Comparison of ENCODE assay signal across 20 cellular contexts in genomic region chr14:67410313-67410712, GRCh38. TPM values are rescaled to one million over a fixed set of nuclear protein-coding genes. Genes with fewer than 3 reads are reported as not detected.
DNase-seq lines count a peak whose midpoint lies in the region; ATAC-seq, FAIRE-seq and TF ChIP-seq lines count a peak whose summit lies in the region.
"Had no signal": no experiment of that assay in that cellular context is flagged by ENCODE, and none has a peak within 500 bp of the region (broad histone marks: within the 10 kb centered on the region; RNA-seq: fewer than 3 reads in every experiment).

No MANE protein-coding gene starts in this region.

- no peak for FAIRE-seq in HepG2 (lab: Jason Lieb, UNC)

- no TSS peak for BruUV-seq in HepG2 (replicated peaks; lab: Mats Ljungman, UMichigan)

- TF ChIP-seq POLR2A in HepG2 (IDR thresholded peaks at IDR 0.05; ENCODE audit: insufficient read depth in 1 of 2, low read depth in 2 of 2, low read length in 2 of 2) = no peak
- no peak for TF ChIP-seq POLR2A in stomach (IDR thresholded peaks at IDR 0.05)

- H3K4me3 Mint-ChIP-seq in WTC11 = no peak overlapping the region
- H3K4me3 Mint-ChIP-seq: activated naive CD8-positive, alpha-beta T cell treated with anti-CD3 and anti-CD28 coated beads for 36 hours; brain; stimulated activated effector memory CD8-positive, alpha-beta T cell treated with anti-CD3 and anti-CD28 coated beads, Interleukin-12 subunit alpha, Interleukin-12 subunit beta, amount 100 ng/mL, for 72 hours; T-helper 1 cell treated with Interleukin-12 subunit alpha and Interleukin-12 subunit beta and Interleukin-4 antibody, amounts not matched to agents 30 μg/mL and 1 μg/mL, for 36 hours had no signal

- TF ChIP-seq CTCF in WTC11 (IDR thresholded peaks at IDR 0.05) (no peak), HepG2 (CRISPR knock-in tag; IDR thresholded peaks at IDR 0.05) (no peak), stomach (IDR thresholded peaks at IDR 0.05) (no peak)

- peak; percentile 27 for DNase-seq in HuH-7 (ENCODE audit: low spot score)
- no peak for DNase-seq in WTC11 (ENCODE audit: low spot score)
- DNase-seq in HepG2 (ENCODE audit: low spot score) = no peak
- peak; percentile 65 for DNase-seq in stomach
- DNase-seq in activated T-cell treated with anti-CD3 and anti-CD28 coated beads, Interleukin-2, amount 50 U/mL, for 48 hours = no peak
- no peak for DNase-seq in stimulated activated CD4-positive, alpha-beta T cell treated with anti-CD3 and anti-CD28 coated beads, Interleukin-2, amount 100 ng/mL, for 48 hours
- DNase-seq in NCI-H1048 (lab: John Stamatoyannopoulos, UW) = no peak
- DNase-seq: activated CD8-positive, alpha-beta memory T cell treated with anti-CD3 and anti-CD28 coated beads for 24 hours; activated naive CD8-positive, alpha-beta T cell treated with anti-CD3 and anti-CD28 coated beads for 36 hours; COR-L47; cortex of kidney; foreskin fibroblast; Karpas-422; NCI-H2107; NCI-H526; SIG-M5; stimulated activated CD4-positive, alpha-beta T cell treated with anti-CD3 and anti-CD28 coated beads, Interleukin-15, amount 100 ng/mL, for 24 hours had no signal

- H3K79me2 ChIP-seq in HepG2 (ENCODE audit: insufficient read depth, low read length) = no peaks in the 10 kb centered on the region

- H3K4me2 ChIP-seq in HepG2 (ENCODE audit: low read depth, low read length) = peak overlapping the region; percentile 36

- no peak overlapping the region for H3K9ac ChIP-seq in HepG2 (ENCODE audit: insufficient read depth, low read depth, low read length)

- no peak overlapping the region for H2AFZ ChIP-seq in HepG2 (ENCODE audit: low read length)

- TF ChIP-seq RAD21 in HepG2 (CRISPR knock-in tag; IDR thresholded peaks at IDR 0.05) = no peak

- H4K20me1 ChIP-seq in HepG2 (ENCODE audit: insufficient read depth, low read length) = no peaks in the 10 kb centered on the region

- intact Hi-C loops in HepG2 (cut with micrococcal nuclease; ENCODE audit: unreplicated experiment) (no loop called here), stomach (cut with DNase I; ENCODE audit: low total_unique reads) (no loop called here)

- POLR2A ChIA-PET in WTC11 (lab: Charles Lee) = interaction anchor here (0.7 kb wide), 1 partner anchor 78 kb away, joined by 6 read pairs; the partner anchor contains the start of gene TMEM229B
- POLR2A ChIA-PET in HepG2 (lab: Yijun Ruan, JAX) = no interaction called here

- H3K27ac ChIP-seq in HepG2 (ENCODE audit: extremely low read length, insufficient read depth, low read length) = no peak overlapping the region
- H3K27ac ChIP-seq in stomach = no peak overlapping the region

- no peaks in the 10 kb centered on the region for H3K36me3 Mint-ChIP-seq in WTC11
- H3K36me3 Mint-ChIP-seq: activated naive CD8-positive, alpha-beta T cell treated with anti-CD3 and anti-CD28 coated beads for 36 hours; brain; stimulated activated effector memory CD8-positive, alpha-beta T cell treated with anti-CD3 and anti-CD28 coated beads, Interleukin-12 subunit alpha, Interleukin-12 subunit beta, amount 100 ng/mL, for 72 hours had no signal

- 42% methylated on average over 7 of the region's 9 CpGs for WGBS in HepG2 (ENCODE audit: low lambda C conversion rate)
- 47 to 77% (median 61%) methylated on average over 9 of the region's 9 CpGs for WGBS in stomach, 5 donors

- no peaks in the 10 kb centered on the region for H3K9me3 ChIP-seq in HepG2 (ENCODE audit: low read length)
- no peaks in the 10 kb centered on the region for H3K9me3 ChIP-seq in stomach

- CTCF ChIA-PET in WTC11 (lab: Charles Lee) = interaction anchor here (1.3 to 3.9 kb wide), 5 partner anchors 10 to 161 kb away, joined by 5 to 30 read pairs (median 10); no protein-coding TSS in a partner anchor
- CTCF ChIA-PET in HepG2 (lab: Yijun Ruan, JAX; ENCODE audit: low intra/inter-chr PET ratio, low total read pairs) = no interaction called here

- H3K9me3 Mint-ChIP-seq in WTC11 = no peaks in the 10 kb centered on the region
- H3K9me3 Mint-ChIP-seq: activated naive CD8-positive, alpha-beta T cell treated with anti-CD3 and anti-CD28 coated beads for 36 hours; brain; stimulated activated effector memory CD8-positive, alpha-beta T cell treated with anti-CD3 and anti-CD28 coated beads, Interleukin-12 subunit alpha, Interleukin-12 subunit beta, amount 100 ng/mL, for 72 hours; T-helper 1 cell treated with Interleukin-12 subunit alpha and Interleukin-12 subunit beta and Interleukin-4 antibody, amounts not matched to agents 30 μg/mL and 1 μg/mL, for 36 hours had no signal

- in situ Hi-C loops in HepG2 (cut with HindIII; ENCODE audit: extremely low pct_ligation_motif_present, low pct_unique_long_range_greater_than_20kb) = no loop called here

- H3K4me3 ChIP-seq in HepG2 (replicated peaks in 1 of 3; ENCODE audit: insufficient read depth in 1 of 3, low read depth in 2 of 3, low read length in 3 of 3) (no peak overlapping the region), stomach (no peak overlapping the region)

- H3K27me3 ChIP-seq in HepG2 (ENCODE audit: control insufficient read depth in 1 of 2, insufficient read depth in 2 of 2, low read length in 2 of 2) = no peaks in the 10 kb centered on the region
- H3K27me3 ChIP-seq in stomach = peaks cover 0 to 19% (median 10%) of the 10 kb centered on the region in 3 donors

- H3K27me3 Mint-ChIP-seq in WTC11 (ENCODE audit: low read depth) = peaks cover 41% of the 10 kb centered on the region

- H3K36me3 ChIP-seq in HepG2 (replicated peaks in 1 of 2; ENCODE audit: control insufficient read depth in 1 of 2, insufficient read depth in 2 of 2, low read length in 2 of 2) = no peaks in the 10 kb centered on the region
- H3K36me3 ChIP-seq in stomach = no peaks in the 10 kb centered on the region

- H3K27ac Mint-ChIP-seq in WTC11 = no peak overlapping the region
- H3K27ac Mint-ChIP-seq: activated naive CD8-positive, alpha-beta T cell treated with anti-CD3 and anti-CD28 coated beads for 36 hours; brain; stimulated activated effector memory CD8-positive, alpha-beta T cell treated with anti-CD3 and anti-CD28 coated beads, Interleukin-12 subunit alpha, Interleukin-12 subunit beta, amount 100 ng/mL, for 72 hours; T-helper 1 cell treated with Interleukin-12 subunit alpha and Interleukin-12 subunit beta and Interleukin-4 antibody, amounts not matched to agents 30 μg/mL and 1 μg/mL, for 36 hours had no signal

- H3K4me1 ChIP-seq in HepG2 (ENCODE audit: insufficient read depth, low read length) (peaks cover 20% of the 10 kb centered on the region), stomach (peaks cover 0 to 33% (median 21%) of the 10 kb centered on the region in 4 donors)

- H3K4me1 Mint-ChIP-seq in WTC11 = peaks cover 10% of the 10 kb centered on the region
- H3K4me1 Mint-ChIP-seq: brain had no signal

- ATAC-seq in WTC11 (0 out of 2 replicates have a peak, but pooled peaks have one; percentile 14), HepG2 (peak; percentile 79)
- ATAC-seq: stimulated activated effector memory CD8-positive, alpha-beta T cell treated with anti-CD3 and anti-CD28 coated beads, Interleukin-12 subunit alpha, Interleukin-12 subunit beta, amount 100 ng/mL, for 72 hours had no signal

- TF ChIP-seq EP300 in HepG2 (IDR thresholded peaks at IDR 0.05; ENCODE audit: low read depth in 2 of 2, low read length in 2 of 2) (no peak), HepG2 (CRISPR knock-in tag; IDR thresholded peaks at IDR 0.05; ENCODE audit: borderline replicate concordance) (no peak), stomach (IDR thresholded peaks at IDR 0.05) (no peak)

RNA-seq across cellular contexts. Expression of gene PLEK2, which starts 1.7 kb away (rescaled TPM):
- 1.2 to 1.4 TPM (median 1.3 TPM) in 3 replicates for total RNA-seq in WTC11 (2021)
- 1.5 and 1.9 TPM in 2 replicates for total RNA-seq in HepG2 (2016; rRNA removed; fragmentation: Illumina TruSeq; extraction: Trizol)
- not detected in 2 replicates for total RNA-seq in HepG2 (2016; cell fraction: cytosol; rRNA removed; fragmentation: Illumina TruSeq; extraction: Trizol; ENCODE audit: low read depth)
- total RNA-seq in HepG2 (2016; cell fraction: insoluble cytoplasmic fraction; rRNA removed; fragmentation: Illumina TruSeq; extraction: Trizol) = 1.4 and 2.0 TPM in 2 replicates
- 0.65 and 0.77 TPM in 2 replicates for total RNA-seq in HepG2 (2016; cell fraction: membrane; rRNA removed; fragmentation: Illumina TruSeq; extraction: Trizol)
- total RNA-seq in HepG2 (2016; cell fraction: nucleus; rRNA removed; fragmentation: Illumina TruSeq; extraction: Trizol) = 0.53 and 0.66 TPM in 2 replicates
- polyA plus RNA-seq in HepG2 (2011; rRNA removed) = 0.26 and 0.51 TPM in 2 replicates
- 0.12 and 0.54 TPM in 2 replicates for polyA plus RNA-seq in HepG2 (2011; cell fraction: cytosol; rRNA removed)
- 0.12 TPM in 1 of 2 replicates, not detected in the other for polyA plus RNA-seq in HepG2 (2011; cell fraction: nucleus; rRNA removed)
- polyA plus RNA-seq in HepG2 (2012) = 0.19 and 0.78 TPM in 2 replicates
- polyA plus RNA-seq in HepG2 (2016; cell fraction: cytosol; fragmentation: Illumina TruSeq; extraction: Trizol; ENCODE audit: low read depth) = 0.18 and 0.21 TPM in 2 replicates
- polyA plus RNA-seq in HepG2 (2016; cell fraction: insoluble cytoplasmic fraction; fragmentation: Illumina TruSeq; extraction: Trizol; ENCODE audit: low read depth) = 2.5 and 2.9 TPM in 2 replicates
- polyA plus RNA-seq in HepG2 (2016; cell fraction: membrane; fragmentation: Illumina TruSeq; extraction: Trizol; ENCODE audit: low read depth) = 0.47 and 0.62 TPM in 2 replicates
- polyA plus RNA-seq in HepG2 (2016; cell fraction: nucleus; fragmentation: Illumina TruSeq; extraction: Trizol; ENCODE audit: insufficient read depth, low read depth) = 0.80 and 1.6 TPM in 2 replicates
- polyA minus RNA-seq in HepG2 (2011; rRNA and poly(A)+ RNA removed; ENCODE audit: low replicate concordance) = 30.6 TPM in 1 of 2 replicates, not detected in the other
- polyA minus RNA-seq in HepG2 (2011; cell fraction: cytosol; rRNA and poly(A)+ RNA removed) = 0.99 TPM in 1 of 2 replicates, not detected in the other
- polyA minus RNA-seq in HepG2 (2011; cell fraction: nucleus; rRNA and poly(A)+ RNA removed) = not detected in 2 replicates
- 100 to 1,000 TPM in 1 of 5 donors, 10 to 100 TPM in 2, 1 to 10 TPM in 1, not detected in 1; 6.5 to 203 (median 26.5) TPM for total RNA-seq in stomach
- 10 to 100 TPM; 13.5 to 39.0 (median 20.0) TPM for polyA plus RNA-seq in stomach

RNA-seq across cellular contexts. Expression of gene EIF2S1, which starts 50.2 kb away (rescaled TPM):
- total RNA-seq in WTC11 (2021) = 123 to 137 TPM (median 125 TPM) in 3 replicates
- total RNA-seq in HepG2 (2016; rRNA removed; fragmentation: Illumina TruSeq; extraction: Trizol) = 246 and 389 TPM in 2 replicates
- total RNA-seq in HepG2 (2016; cell fraction: cytosol; rRNA removed; fragmentation: Illumina TruSeq; extraction: Trizol; ENCODE audit: low read depth) = 59.3 and 60.0 TPM in 2 replicates
- 252 and 396 TPM in 2 replicates for total RNA-seq in HepG2 (2016; cell fraction: insoluble cytoplasmic fraction; rRNA removed; fragmentation: Illumina TruSeq; extraction: Trizol)
- total RNA-seq in HepG2 (2016; cell fraction: membrane; rRNA removed; fragmentation: Illumina TruSeq; extraction: Trizol) = 74.9 and 81.0 TPM in 2 replicates
- total RNA-seq in HepG2 (2016; cell fraction: nucleus; rRNA removed; fragmentation: Illumina TruSeq; extraction: Trizol) = 59.4 and 61.7 TPM in 2 replicates
- 40.7 and 49.1 TPM in 2 replicates for polyA plus RNA-seq in HepG2 (2011; rRNA removed)
- 27.7 and 40.2 TPM in 2 replicates for polyA plus RNA-seq in HepG2 (2011; cell fraction: cytosol; rRNA removed)
- polyA plus RNA-seq in HepG2 (2011; cell fraction: nucleus; rRNA removed) = 9.8 and 13.1 TPM in 2 replicates
- polyA plus RNA-seq in HepG2 (2012) = 106 and 109 TPM in 2 replicates
- 54.1 and 56.5 TPM in 2 replicates for polyA plus RNA-seq in HepG2 (2016; cell fraction: cytosol; fragmentation: Illumina TruSeq; extraction: Trizol; ENCODE audit: low read depth)
- polyA plus RNA-seq in HepG2 (2016; cell fraction: insoluble cytoplasmic fraction; fragmentation: Illumina TruSeq; extraction: Trizol; ENCODE audit: low read depth) = 301 and 323 TPM in 2 replicates
- 52.2 and 52.4 TPM in 2 replicates for polyA plus RNA-seq in HepG2 (2016; cell fraction: membrane; fragmentation: Illumina TruSeq; extraction: Trizol; ENCODE audit: low read depth)
- 79.2 and 81.5 TPM in 2 replicates for polyA plus RNA-seq in HepG2 (2016; cell fraction: nucleus; fragmentation: Illumina TruSeq; extraction: Trizol; ENCODE audit: insufficient read depth, low read depth)
- 11.1 and 67.7 TPM in 2 replicates for polyA minus RNA-seq in HepG2 (2011; rRNA and poly(A)+ RNA removed; ENCODE audit: low replicate concordance)
- 39.7 and 43.5 TPM in 2 replicates for polyA minus RNA-seq in HepG2 (2011; cell fraction: cytosol; rRNA and poly(A)+ RNA removed)
- 23.6 and 30.6 TPM in 2 replicates for polyA minus RNA-seq in HepG2 (2011; cell fraction: nucleus; rRNA and poly(A)+ RNA removed)
- total RNA-seq in stomach = 100 to 1,000 TPM in 1 of 5 donors, 10 to 100 TPM in 4; 15.6 to 149 (median 26.8) TPM
- 10 to 100 TPM; 32.8 to 73.3 (median 67.0) TPM for polyA plus RNA-seq in stomach

RNA-seq across cellular contexts. Expression of gene ATP6V1D, which starts 50.7 kb away (rescaled TPM):
- total RNA-seq in WTC11 (2021) = 51.1 to 54.0 TPM (median 51.4 TPM) in 3 replicates
- total RNA-seq in HepG2 (2016; rRNA removed; fragmentation: Illumina TruSeq; extraction: Trizol) = 53.9 and 70.9 TPM in 2 replicates
- total RNA-seq in HepG2 (2016; cell fraction: cytosol; rRNA removed; fragmentation: Illumina TruSeq; extraction: Trizol; ENCODE audit: low read depth) = 14.1 and 14.4 TPM in 2 replicates
- 56.3 and 81.7 TPM in 2 replicates for total RNA-seq in HepG2 (2016; cell fraction: insoluble cytoplasmic fraction; rRNA removed; fragmentation: Illumina TruSeq; extraction: Trizol)
- total RNA-seq in HepG2 (2016; cell fraction: membrane; rRNA removed; fragmentation: Illumina TruSeq; extraction: Trizol) = 24.1 and 24.3 TPM in 2 replicates
- total RNA-seq in HepG2 (2016; cell fraction: nucleus; rRNA removed; fragmentation: Illumina TruSeq; extraction: Trizol) = 38.4 and 39.1 TPM in 2 replicates
- 13.8 and 16.8 TPM in 2 replicates for polyA plus RNA-seq in HepG2 (2011; rRNA removed)
- 8.5 and 12.6 TPM in 2 replicates for polyA plus RNA-seq in HepG2 (2011; cell fraction: cytosol; rRNA removed)
- 2.8 and 5.5 TPM in 2 replicates for polyA plus RNA-seq in HepG2 (2011; cell fraction: nucleus; rRNA removed)
- 11.4 and 15.8 TPM in 2 replicates for polyA plus RNA-seq in HepG2 (2012)
- polyA plus RNA-seq in HepG2 (2016; cell fraction: cytosol; fragmentation: Illumina TruSeq; extraction: Trizol; ENCODE audit: low read depth) = 8.2 and 12.5 TPM in 2 replicates
- 59.2 and 77.2 TPM in 2 replicates for polyA plus RNA-seq in HepG2 (2016; cell fraction: insoluble cytoplasmic fraction; fragmentation: Illumina TruSeq; extraction: Trizol; ENCODE audit: low read depth)
- polyA plus RNA-seq in HepG2 (2016; cell fraction: membrane; fragmentation: Illumina TruSeq; extraction: Trizol; ENCODE audit: low read depth) = 14.9 and 19.0 TPM in 2 replicates
- 26.0 and 30.8 TPM in 2 replicates for polyA plus RNA-seq in HepG2 (2016; cell fraction: nucleus; fragmentation: Illumina TruSeq; extraction: Trizol; ENCODE audit: insufficient read depth, low read depth)
- polyA minus RNA-seq in HepG2 (2011; rRNA and poly(A)+ RNA removed; ENCODE audit: low replicate concordance) = 12.2 and 45.3 TPM in 2 replicates
- polyA minus RNA-seq in HepG2 (2011; cell fraction: cytosol; rRNA and poly(A)+ RNA removed) = 14.9 and 15.7 TPM in 2 replicates
- 31.9 and 39.3 TPM in 2 replicates for polyA minus RNA-seq in HepG2 (2011; cell fraction: nucleus; rRNA and poly(A)+ RNA removed)
- total RNA-seq in stomach = 100 to 1,000 TPM in 2 of 5 donors, 10 to 100 TPM in 3; 43.3 to 192 (median 99.6) TPM
- polyA plus RNA-seq in stomach = 10 to 100 TPM; 53.5 to 86.0 (median 66.5) TPM

Comparison
In these comparisons a context has a peak if more than half of its experiments do, and no peak if none do; other contexts are left out.
1. DNase-seq: peak in HuH-7 (single experiment) and stomach (single experiment); none in WTC11 (single experiment), HepG2 (single experiment), activated T-cell treated with anti-CD3 and anti-CD28 coated beads, Interleukin-2, amount 50 U/mL, for 48 hours (0 of 2), stimulated activated CD4-positive, alpha-beta T cell treated with anti-CD3 and anti-CD28 coated beads, Interleukin-2, amount 100 ng/mL, for 48 hours (0 of 2) and NCI-H1048 (single experiment).